Comparison of ENCODE assay signal across 8 cellular contexts in the genomic region with DNA sequence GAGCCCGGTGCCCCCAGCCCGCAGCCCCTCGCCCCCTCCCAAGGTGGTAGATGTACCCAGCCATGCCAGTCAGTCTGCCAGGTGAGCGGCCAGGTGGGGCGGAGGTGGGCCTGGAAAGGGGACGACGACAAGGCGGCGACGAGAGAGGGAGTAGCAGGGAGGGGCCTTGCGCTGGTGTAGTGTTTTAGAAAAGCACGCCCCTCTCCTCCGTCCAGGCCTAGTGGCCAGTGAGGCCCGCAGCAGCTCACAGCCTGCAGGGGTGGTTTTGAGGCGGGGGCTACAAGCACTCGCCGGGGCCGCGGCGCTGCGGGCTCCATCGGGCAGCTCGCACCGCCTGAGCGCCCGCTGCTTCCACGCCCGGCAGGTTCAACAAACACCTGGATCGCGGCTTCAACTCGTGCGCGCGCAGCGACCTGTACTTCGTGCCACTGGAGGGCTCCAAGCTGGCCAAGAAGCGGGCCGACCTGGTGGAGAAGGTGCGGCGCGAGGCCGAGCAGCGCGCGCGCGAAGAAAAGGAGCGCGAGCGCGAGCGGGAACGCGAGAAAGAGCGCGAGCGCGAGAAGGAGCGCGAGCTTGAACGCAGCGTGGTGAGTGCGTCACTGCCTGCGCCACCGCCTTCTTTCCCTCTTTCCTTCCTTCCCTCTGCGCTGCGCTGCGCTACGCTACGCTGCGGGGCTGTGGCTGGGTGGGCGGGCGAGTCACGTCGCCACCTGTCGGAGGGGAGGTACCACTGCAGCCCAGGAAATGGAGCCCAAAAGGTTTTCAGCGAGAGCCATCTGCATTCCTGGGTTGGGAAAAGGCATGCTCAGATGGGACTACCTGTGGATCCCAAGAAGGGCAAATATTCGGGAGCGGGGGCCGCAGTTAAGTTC. TPM values are rescaled to one million over a fixed set of nuclear protein-coding genes. Genes with fewer than 3 reads are reported as not detected.
A peak's percentile ranks its signal among the peaks of the same experiment; 100 is the strongest.
DNase-seq lines count a peak whose midpoint lies in the region; ATAC-seq and TF ChIP-seq lines count a peak whose summit lies in the region.

No MANE protein-coding gene starts in this region.

- intact Hi-C loops in breast epithelium (cut with DNase I; ENCODE audit: low total_unique reads): no loop called here

- CTCF ChIA-PET in AG04449 (lab: Yijun Ruan, JAX): interaction anchor here (0.7 to 10.1 kb wide), 19 partner anchors 8 to 183 kb away, joined by 3 to 134 read pairs (median 4); partner anchors contain the start of gene SPSB2

- TF ChIP-seq CTCF in AG04449 (IDR thresholded peaks at IDR 0.05; ENCODE audit: insufficient read depth, low read length, missing control alignments): peak; percentile 96
- peak; percentile 99 for TF ChIP-seq CTCF in VCaP (conservative IDR thresholded peaks at IDR 0.05)
- TF ChIP-seq CTCF in breast epithelium (IDR thresholded peaks at IDR 0.05): peak; percentile 96 to 97 (median 96)

- H3K4me3 ChIP-seq in AG04449 (ENCODE audit: low read depth, low read length) (peak overlapping the region; percentile 63), breast epithelium (peak overlapping the region; percentile 60 to 69 (median 62)), iPS-20b (ENCODE audit: low read length) (peak overlapping the region; percentile 77), skin epidermis (peak overlapping the region; percentile 41 to 67 (median 62))

- no peaks in the 10 kb centered on the region for H3K27me3 ChIP-seq in breast epithelium
- H3K27me3 ChIP-seq in iPS-20b (ENCODE audit: insufficient read depth, low read length): no peaks in the 10 kb centered on the region

- peak; percentile 54 for TF ChIP-seq POLR2A in breast epithelium (IDR thresholded peaks at IDR 0.05)

- H3K4me1 ChIP-seq in breast epithelium (peaks cover 11 to 34% of the 10 kb centered on the region in 2 donors), iPS-20b (ENCODE audit: insufficient read depth, low read length) (peaks cover 4% of the 10 kb centered on the region; the same call in 1 of the 2 replicates)

- POLR2A ChIA-PET in AG04449 (lab: Yijun Ruan, JAX): interaction anchor here (0.6 to 2.6 kb wide), 8 partner anchors 9 to 218 kb away, joined by 3 to 18 read pairs (median 4); partner anchors contain the start of genes PHB2, SPSB2 and TPI1

- ATAC-seq in GM18867 (IDR thresholded peaks at IDR 0.05; ENCODE audit: unreplicated experiment): peak; percentile 81
- peak; percentile 85 for ATAC-seq in HG03103 (IDR thresholded peaks at IDR 0.05; ENCODE audit: low read depth, unreplicated experiment)

- DNase-seq in AG04449 (ENCODE audit: low read depth, low spot score): no peak
- peak; percentile 89 for DNase-seq in NCI-H2196 (lab: John Stamatoyannopoulos, UW; ENCODE audit: unreplicated experiment)
- DNase-seq in breast epithelium (ENCODE audit: low spot score in 2 of 2): peak; percentile 92 to 95

- H3K27ac ChIP-seq in VCaP (peak overlapping the region; percentile 97), breast epithelium (peak overlapping the region; percentile 96 to 99), iPS-20b (ENCODE audit: low read length) (peak overlapping the region; percentile 83), skin epidermis (peak overlapping the region; percentile 53 to 98 (median 94))

- peak overlapping the region; percentile 92 for H3K9ac ChIP-seq in iPS-20b (ENCODE audit: low read depth, low read length)

- H3K9me3 ChIP-seq in breast epithelium: no peaks in the 10 kb centered on the region
- no peaks in the 10 kb centered on the region for H3K9me3 ChIP-seq in iPS-20b (ENCODE audit: insufficient read depth, low read depth, low read length)

- H3K36me3 ChIP-seq in breast epithelium (no peaks in the 10 kb centered on the region), iPS-20b (ENCODE audit: insufficient read depth, low read depth, low read length) (peaks cover 66% of the 10 kb centered on the region)

RNA-seq across cellular contexts. Expression of gene RNU7-1, which starts 5.9 kb away (rescaled TPM):
- total RNA-seq in breast epithelium: not detected

RNA-seq across cellular contexts. Expression of gene C12orf57, which starts 6.1 kb away (rescaled TPM):
- 100 to 1,000 TPM; 515 to 824 (median 547) TPM for total RNA-seq in breast epithelium

RNA-seq across cellular contexts. Expression of gene ATN1, which starts 10.0 kb away (rescaled TPM):
- 10 to 100 TPM; 57.9 to 96.4 (median 59.7) TPM for total RNA-seq in breast epithelium

RNA-seq across cellular contexts. Expression of gene PTPN6, which starts 13.4 kb away (rescaled TPM):
- total RNA-seq in breast epithelium: 10 to 100 TPM; 14.7 to 28.0 (median 20.3) TPM

RNA-seq across cellular contexts. Expression of gene ENO2, which starts 23.3 kb away (rescaled TPM):
- total RNA-seq in breast epithelium: 10 to 100 TPM in 2 of 3 donors, 1 to 10 TPM in 1; 5.0 to 16.1 (median 11.1) TPM
